In genomic region chr10:48282829-48283228, GRCh38 we compare ENCODE assay signal across 17 cellular contexts. TPM values are rescaled to one million over a fixed set of nuclear protein-coding genes. Genes with fewer than 3 reads are reported as not detected.
DNase-seq lines count a peak whose midpoint lies in the region; ATAC-seq and TF ChIP-seq lines count a peak whose summit lies in the region.
"Had no signal": no experiment of that assay in that cellular context is flagged by ENCODE, and none has a peak within 500 bp of the region (broad histone marks: within the 10 kb centered on the region; RNA-seq: fewer than 3 reads in every experiment).

No MANE protein-coding gene starts in this region.

- H3K27ac ChIP-seq in upper lobe of left lung = no peak overlapping the region
- H3K27ac ChIP-seq: HL-60, upper lobe of right lung had no signal

- H3K36me3 ChIP-seq in upper lobe of left lung = no peaks in the 10 kb centered on the region
- H3K36me3 ChIP-seq: upper lobe of right lung had no signal

- H3K27me3 ChIP-seq in upper lobe of left lung = no peaks in the 10 kb centered on the region
- H3K27me3 ChIP-seq: upper lobe of right lung had no signal

- peaks cover 2% of the 10 kb centered on the region for H3K36me3 Mint-ChIP-seq in activated naive CD4-positive, alpha-beta T cell treated with anti-CD3 and anti-CD28 coated beads for 36 hours (ENCODE audit: low read depth)

- H3K4me3 ChIP-seq in upper lobe of left lung = no peak overlapping the region
- H3K4me3 ChIP-seq: upper lobe of right lung had no signal

- no peak for TF ChIP-seq POLR2A in upper lobe of left lung (IDR thresholded peaks at IDR 0.05)

- no peaks in the 10 kb centered on the region for H3K4me1 Mint-ChIP-seq in activated naive CD4-positive, alpha-beta T cell treated with anti-CD3 and anti-CD28 coated beads for 36 hours (ENCODE audit: low read depth)

- DNase-seq in RPMI8226 (peak; percentile 21), midbrain (lab: John Stamatoyannopoulos, UW) (no peak), OCI-M1 (lab: John Stamatoyannopoulos, UW) (no peak), upper lobe of left lung (no peak)
- DNase-seq in activated naive CD4-positive, alpha-beta T cell treated with anti-CD3 and anti-CD28 coated beads for 36 hours = no peak
- DNase-seq: activated CD4-positive, alpha-beta T cell treated with anti-CD3 and anti-CD28 coated beads, Interleukin-2, amount 50 U/mL, for 4 hours; activated gamma-delta T cell; CD4-positive, alpha-beta T cell; SW 1271; upper lobe of right lung had no signal

- no peak for TF ChIP-seq EP300 in upper lobe of left lung (IDR thresholded peaks at IDR 0.05)

- TF ChIP-seq CTCF in upper lobe of left lung (IDR thresholded peaks at IDR 0.05) = no peak

- CTCF ChIA-PET in activated naive CD4-positive, alpha-beta T cell treated with anti-CD3 and anti-CD28 coated beads for 36 hours (lab: Charles Lee) = interaction anchor here (0.7 kb wide), 1 partner anchor 374 kb away, joined by 3 read pairs; no protein-coding TSS in a partner anchor

- H3K9me3 Mint-ChIP-seq in activated naive CD4-positive, alpha-beta T cell treated with anti-CD3 and anti-CD28 coated beads for 36 hours = peaks cover 11% of the 10 kb centered on the region

- ATAC-seq in GM18868 (IDR thresholded peaks at IDR 0.05; ENCODE audit: unreplicated experiment) = peak; percentile 58
- peak; percentile 72 for ATAC-seq in GM21526 (IDR thresholded peaks at IDR 0.05; ENCODE audit: low FRiP score, unreplicated experiment)
- peak; percentile 68 for ATAC-seq in HG03045 (IDR thresholded peaks at IDR 0.05; ENCODE audit: unreplicated experiment)
- ATAC-seq in upper lobe of left lung (ENCODE audit: low FRiP score in 2 of 2) = no peak
- ATAC-seq: sciatic nerve, upper lobe of right lung had no signal

- H3K9me3 ChIP-seq in upper lobe of left lung = peaks cover 0 to 7% (median 0%) of the 10 kb centered on the region in 4 donors
- H3K9me3 ChIP-seq: upper lobe of right lung had no signal

- peaks cover 0 to 3% (median under 1%) of the 10 kb centered on the region in 4 donors for H3K4me1 ChIP-seq in upper lobe of left lung
- H3K4me1 ChIP-seq: upper lobe of right lung had no signal

- intact Hi-C loops in activated naive CD4-positive, alpha-beta T cell treated with anti-CD3 and anti-CD28 coated beads for 36 hours (cut with micrococcal nuclease) = no loop called here

- peaks cover 27% of the 10 kb centered on the region for H3K27me3 Mint-ChIP-seq in activated naive CD4-positive, alpha-beta T cell treated with anti-CD3 and anti-CD28 coated beads for 36 hours (ENCODE audit: low read depth)

- no peak overlapping the region for H3K4me3 Mint-ChIP-seq in activated naive CD4-positive, alpha-beta T cell treated with anti-CD3 and anti-CD28 coated beads for 36 hours
- H3K4me3 Mint-ChIP-seq: CD4-positive, alpha-beta T cell had no signal

- H3K27ac Mint-ChIP-seq in activated naive CD4-positive, alpha-beta T cell treated with anti-CD3 and anti-CD28 coated beads for 36 hours = no peak overlapping the region
- H3K27ac Mint-ChIP-seq: CD4-positive, alpha-beta T cell had no signal

RNA-seq across cellular contexts. Expression of gene FRMPD2, which starts 8.3 kb away (rescaled TPM):
- not detected for total RNA-seq in activated naive CD4-positive, alpha-beta T cell treated with anti-CD3 and anti-CD28 coated beads for 36 hours
- total RNA-seq in upper lobe of left lung = 10 to 100 TPM in 2 of 6 donors, 1 to 10 TPM in 3, under 1 TPM in 1; 0.23 to 38.6 (median 5.6) TPM
- total RNA-seq: CD4-positive, alpha-beta T cell; fibroblast of lung; myocyte; upper lobe of right lung had no signal

RNA-seq across cellular contexts. Expression of gene MAPK8, which starts 23.6 kb away (rescaled TPM):
- 10 to 100 TPM; 29.7 to 36.2 TPM for total RNA-seq in activated naive CD4-positive, alpha-beta T cell treated with anti-CD3 and anti-CD28 coated beads for 36 hours
- 10 to 100 TPM; 33.6 to 61.6 (median 46.6) TPM for total RNA-seq in upper lobe of left lung

Comparison
In these comparisons a context has a peak if more than half of its experiments do, and no peak if none do; other contexts are left out.
1. ATAC-seq: peak in GM18868 (single experiment), GM21526 (single experiment) and HG03045 (single experiment); none in upper lobe of left lung (0 of 2).